1 cellular context compared by ENCODE assay signal in the genomic region with DNA sequence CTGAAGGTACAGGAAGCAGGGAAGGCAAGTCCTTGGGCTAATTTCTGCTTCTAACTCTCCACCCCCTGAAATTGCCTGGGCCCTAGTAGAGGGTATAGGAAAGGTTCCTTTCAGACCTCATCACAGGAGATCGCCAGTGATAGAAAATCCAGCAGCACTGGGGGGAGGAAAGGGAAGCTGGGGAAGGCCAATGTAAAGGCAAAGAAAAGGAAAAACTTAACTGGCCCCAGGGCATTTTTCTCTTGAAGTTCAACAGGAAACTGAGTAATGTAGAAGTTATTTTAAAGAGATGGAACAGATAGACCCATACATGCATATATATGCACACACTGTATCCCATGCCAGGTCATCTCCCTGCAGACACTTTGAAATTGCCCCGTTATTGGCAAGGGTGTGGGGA.
TF ChIP-seq lines count a peak whose summit lies in the region.

No MANE protein-coding gene starts in this region.

TF ChIP-seq in IMR-90, 13 proteins besides CTCF, POLR2A, EP300 and RAD21 (continued from another document):
- TF ChIP-seq, protein P1, sequence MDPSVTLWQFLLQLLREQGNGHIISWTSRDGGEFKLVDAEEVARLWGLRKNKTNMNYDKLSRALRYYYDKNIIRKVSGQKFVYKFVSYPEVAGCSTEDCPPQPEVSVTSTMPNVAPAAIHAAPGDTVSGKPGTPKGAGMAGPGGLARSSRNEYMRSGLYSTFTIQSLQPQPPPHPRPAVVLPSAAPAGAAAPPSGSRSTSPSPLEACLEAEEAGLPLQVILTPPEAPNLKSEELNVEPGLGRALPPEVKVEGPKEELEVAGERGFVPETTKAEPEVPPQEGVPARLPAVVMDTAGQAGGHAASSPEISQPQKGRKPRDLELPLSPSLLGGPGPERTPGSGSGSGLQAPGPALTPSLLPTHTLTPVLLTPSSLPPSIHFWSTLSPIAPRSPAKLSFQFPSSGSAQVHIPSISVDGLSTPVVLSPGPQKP (IDR thresholded peaks at IDR 0.05; ENCODE audit: borderline replicate concordance, low read depth, low read length): no peak
- TF ChIP-seq SMC3 (IDR thresholded peaks at IDR 0.05; ENCODE audit: low read depth, low read length) (no peak), FOS (IDR thresholded peaks at IDR 0.05; ENCODE audit: low read depth, low read length) (no peak), MAZ (IDR thresholded peaks at IDR 0.05; ENCODE audit: borderline replicate concordance, low read depth, low read length) (no peak), MAFK (IDR thresholded peaks at IDR 0.05; ENCODE audit: low read depth, low read length) (no peak), RCOR1 (IDR thresholded peaks at IDR 0.05; ENCODE audit: insufficient replicate concordance, low read length) (no peak)
